ENCODE assay signal across 1 cellular context in genomic region chr15:78618064-78618463, GRCh38.
TF ChIP-seq lines count a peak whose summit lies in the region.

No MANE protein-coding gene starts in this region.

TF ChIP-seq in GM12878, 131 proteins besides CTCF, POLR2A, EP300 and RAD21 (continued from another document):
- TF ChIP-seq IRF4 (IDR thresholded peaks at IDR 0.05; ENCODE audit: low read depth, low read length) (no peak), STAT1 (conservative IDR thresholded peaks at IDR 0.05) (no peak), IKZF1 (conservative IDR thresholded peaks at IDR 0.05) (no peak), BRCA1 (IDR thresholded peaks at IDR 0.05; ENCODE audit: low read depth, low read length) (no peak), MAX (IDR thresholded peaks at IDR 0.05; ENCODE audit: low read depth, low read length) (no peak), ZBTB33 (IDR thresholded peaks at IDR 0.05) (no peak), SMAD1 (IDR thresholded peaks at IDR 0.05; ENCODE audit: low read depth, partially characterized antibody) (no peak), EGR1 (IDR thresholded peaks at IDR 0.05; ENCODE audit: borderline replicate concordance in 1 of 2, low read depth in 2 of 2, low read length in 2 of 2) (no peak), YY1 (IDR thresholded peaks at IDR 0.05; ENCODE audit: low read depth, low read length) (no peak)
